Comparison of ENCODE assay signal across 1 cellular context in genomic region chr1:245457562-245457961, GRCh38.
A peak's percentile ranks its signal among the peaks of the same experiment; 100 is the strongest.
TF ChIP-seq lines count a peak whose summit lies in the region.

No MANE protein-coding gene starts in this region.

TF ChIP-seq in K562, 482 proteins besides CTCF, POLR2A, EP300 and RAD21 (continued from another document):
- no peak for TF ChIP-seq ZKSCAN1 (IDR thresholded peaks at IDR 0.05; ENCODE audit: low read depth, low read length)
- TF ChIP-seq, protein P1, sequence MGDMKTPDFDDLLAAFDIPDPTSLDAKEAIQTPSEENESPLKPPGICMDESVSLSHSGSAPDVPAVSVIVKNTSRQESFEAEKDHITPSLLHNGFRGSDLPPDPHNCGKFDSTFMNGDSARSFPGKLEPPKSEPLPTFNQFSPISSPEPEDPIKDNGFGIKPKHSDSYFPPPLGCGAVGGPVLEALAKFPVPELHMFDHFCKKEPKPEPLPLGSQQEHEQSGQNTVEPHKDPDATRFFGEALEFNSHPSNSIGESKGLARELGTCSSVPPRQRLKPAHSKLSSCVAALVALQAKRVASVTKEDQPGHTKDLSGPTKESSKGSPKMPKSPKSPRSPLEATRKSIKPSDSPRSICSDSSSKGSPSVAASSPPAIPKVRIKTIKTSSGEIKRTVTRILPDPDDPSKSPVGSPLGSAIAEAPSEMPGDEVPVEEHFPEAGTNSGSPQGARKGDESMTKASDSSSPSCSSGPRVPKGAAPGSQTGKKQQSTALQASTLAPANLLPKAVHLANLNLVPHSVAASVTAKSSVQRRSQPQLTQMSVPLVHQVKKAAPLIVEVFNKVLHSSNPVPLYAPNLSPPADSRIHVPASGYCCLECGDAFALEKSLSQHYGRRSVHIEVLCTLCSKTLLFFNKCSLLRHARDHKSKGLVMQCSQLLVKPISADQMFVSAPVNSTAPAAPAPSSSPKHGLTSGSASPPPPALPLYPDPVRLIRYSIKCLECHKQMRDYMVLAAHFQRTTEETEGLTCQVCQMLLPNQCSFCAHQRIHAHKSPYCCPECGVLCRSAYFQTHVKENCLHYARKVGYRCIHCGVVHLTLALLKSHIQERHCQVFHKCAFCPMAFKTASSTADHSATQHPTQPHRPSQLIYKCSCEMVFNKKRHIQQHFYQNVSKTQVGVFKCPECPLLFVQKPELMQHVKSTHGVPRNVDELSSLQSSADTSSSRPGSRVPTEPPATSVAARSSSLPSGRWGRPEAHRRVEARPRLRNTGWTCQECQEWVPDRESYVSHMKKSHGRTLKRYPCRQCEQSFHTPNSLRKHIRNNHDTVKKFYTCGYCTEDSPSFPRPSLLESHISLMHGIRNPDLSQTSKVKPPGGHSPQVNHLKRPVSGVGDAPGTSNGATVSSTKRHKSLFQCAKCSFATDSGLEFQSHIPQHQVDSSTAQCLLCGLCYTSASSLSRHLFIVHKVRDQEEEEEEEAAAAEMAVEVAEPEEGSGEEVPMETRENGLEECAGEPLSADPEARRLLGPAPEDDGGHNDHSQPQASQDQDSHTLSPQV (IDR thresholded peaks at IDR 0.05) = no peak
- TF ChIP-seq ZNF318 (IDR thresholded peaks at IDR 0.05; ENCODE audit: borderline replicate concordance in 1 of 2, low read depth in 1 of 2) = no peak
- no peak for TF ChIP-seq FOXA3 (CRISPR knock-in tag; conservative IDR thresholded peaks at IDR 0.05 in 1 of 2, IDR thresholded peaks at IDR 0.05 in 1 of 2)
- TF ChIP-seq DACH1 (IDR thresholded peaks at IDR 0.05; ENCODE audit: partially characterized antibody) = no peak
- no peak for TF ChIP-seq NCOA1 (IDR thresholded peaks at IDR 0.05; ENCODE audit: low read depth)
- TF ChIP-seq ZBTB17 (CRISPR knock-in tag; IDR thresholded peaks at IDR 0.05) = no peak
- TF ChIP-seq RFX5 (IDR thresholded peaks at IDR 0.05; ENCODE audit: low read depth, low read length) = no peak
- TF ChIP-seq, protein P2, sequence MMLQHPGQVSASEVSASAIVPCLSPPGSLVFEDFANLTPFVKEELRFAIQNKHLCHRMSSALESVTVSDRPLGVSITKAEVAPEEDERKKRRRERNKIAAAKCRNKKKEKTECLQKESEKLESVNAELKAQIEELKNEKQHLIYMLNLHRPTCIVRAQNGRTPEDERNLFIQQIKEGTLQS (IDR thresholded peaks at IDR 0.05) = peak; percentile 10; the same call in 1 of the 2 replicates
- TF ChIP-seq, protein P2 (CRISPR knock-in tag; conservative IDR thresholded peaks at IDR 0.05) = no peak
